Comparison of ENCODE assay signal across 11 cellular contexts in genomic region chr2:231123362-231123898, GRCh38. TPM values are rescaled to one million over a fixed set of nuclear protein-coding genes. Genes with fewer than 3 reads are reported as not detected.
A peak's percentile ranks its signal among the peaks of the same experiment; 100 is the strongest.
DNase-seq lines count a peak whose midpoint lies in the region; ATAC-seq, FAIRE-seq and TF ChIP-seq lines count a peak whose summit lies in the region.
"Had no signal": no experiment of that assay in that cellular context is flagged by ENCODE, and none has a peak within 500 bp of the region (broad histone marks: within the 10 kb centered on the region; RNA-seq: fewer than 3 reads in every experiment).

No MANE protein-coding gene starts in this region.

- peaks cover 17% of the 10 kb centered on the region for H3K4me1 Mint-ChIP-seq in activated CD4-positive, alpha-beta T cell treated with anti-CD3 and anti-CD28 coated beads, Interleukin-2, amount 10 ng/mL, durations not matched to agents 24 days and 14 days

- H3K27ac ChIP-seq in MM.1S (ENCODE audit: low read length): no peak overlapping the region

- no peaks in the 10 kb centered on the region for H3K36me3 ChIP-seq in MM.1S (replicated peaks; ENCODE audit: insufficient read depth, low read length)

- H3K9me3 Mint-ChIP-seq in activated CD4-positive, alpha-beta T cell treated with anti-CD3 and anti-CD28 coated beads, Interleukin-2, amount 10 ng/mL, durations not matched to agents 24 days and 14 days: no peaks in the 10 kb centered on the region

- FAIRE-seq in GM18507 (lab: Jason Lieb, UNC): peak; percentile 60

- ATAC-seq in HG02885 (IDR thresholded peaks at IDR 0.05; ENCODE audit: poor library complexity, unreplicated experiment): no peak

- H3K9me3 ChIP-seq in MM.1S (replicated peaks; ENCODE audit: insufficient read depth, low read length): no peaks in the 10 kb centered on the region

- intact Hi-C loops in activated CD4-positive, alpha-beta T cell treated with anti-CD3 and anti-CD28 coated beads, Interleukin-2, amount 10 ng/mL, durations not matched to agents 24 days and 14 days (cut with micrococcal nuclease): no loop called here

- H3K4me2 ChIP-seq in MM.1S (ENCODE audit: low read depth, low read length): no peak overlapping the region

- H3K79me2 ChIP-seq in MM.1S (ENCODE audit: low read length): peaks cover 32% of the 10 kb centered on the region

- peaks cover 5% of the 10 kb centered on the region for H3K36me3 Mint-ChIP-seq in activated CD4-positive, alpha-beta T cell treated with anti-CD3 and anti-CD28 coated beads, Interleukin-2, amount 10 ng/mL, durations not matched to agents 24 days and 14 days (ENCODE audit: low read depth)

- peak overlapping the region; percentile 7 for H3K4me3 ChIP-seq in WI38 (ENCODE audit: low read depth, low read length)
- no peak overlapping the region for H3K4me3 ChIP-seq in MM.1S (ENCODE audit: low read length)
- H3K4me3 ChIP-seq: skin epidermis had no signal

- H3K27ac Mint-ChIP-seq in activated CD4-positive, alpha-beta T cell treated with anti-CD3 and anti-CD28 coated beads, Interleukin-2, amount 10 ng/mL, durations not matched to agents 24 days and 14 days: no peak overlapping the region

- H3K27me3 ChIP-seq in MM.1S (replicated peaks; ENCODE audit: insufficient read depth, low read length): no peaks in the 10 kb centered on the region

- H4K20me1 ChIP-seq in MM.1S (ENCODE audit: insufficient read depth, low read length): no peaks in the 10 kb centered on the region; the same call in 1 of the 2 replicates

- no peak overlapping the region for H2AFZ ChIP-seq in MM.1S (ENCODE audit: low read length)

- TF ChIP-seq CTCF in WI38 (IDR thresholded peaks at IDR 0.05; ENCODE audit: low read depth, low read length) (no peak), MM.1S (IDR thresholded peaks at IDR 0.05; ENCODE audit: low read length) (no peak)

- H3K27me3 Mint-ChIP-seq in activated CD4-positive, alpha-beta T cell treated with anti-CD3 and anti-CD28 coated beads, Interleukin-2, amount 10 ng/mL, durations not matched to agents 24 days and 14 days: no peaks in the 10 kb centered on the region

- H3F3A ChIP-seq in MM.1S (ENCODE audit: insufficient read depth, low read length): no peaks in the 10 kb centered on the region

- H3K9ac ChIP-seq in MM.1S (ENCODE audit: low read length): no peak overlapping the region

- no peaks in the 10 kb centered on the region for H3K4me1 ChIP-seq in MM.1S (ENCODE audit: low read length)

- DNase-seq in GM18507 (ENCODE audit: extremely low spot score, insufficient read length, low read depth): no peak
- DNase-seq in glomerular visceral epithelial cell (ENCODE audit: extremely low spot score): peak; percentile 31
- peak; percentile 4 for DNase-seq in pulmonary artery endothelial cell (ENCODE audit: low read depth, low spot score)
- no peak for DNase-seq in Ammon's horn (ENCODE audit: low spot score)
- DNase-seq in MM.1S: no peak
- no peak for DNase-seq in activated CD4-positive, alpha-beta T cell treated with anti-CD3 and anti-CD28 coated beads, Interleukin-2, amount 10 ng/mL, durations not matched to agents 24 days and 14 days
- DNase-seq: activated gamma-delta T cell treated with Interleukin-2 at 50 U/mL for 16 hours, NCI-H1694 treated with DMSO at 0.1 percent for 48 hours had no signal

- H3K4me3 Mint-ChIP-seq in activated CD4-positive, alpha-beta T cell treated with anti-CD3 and anti-CD28 coated beads, Interleukin-2, amount 10 ng/mL, durations not matched to agents 24 days and 14 days: no peak overlapping the region

- no peaks in the 10 kb centered on the region for H3K9me2 ChIP-seq in MM.1S (replicated peaks; ENCODE audit: insufficient read depth, low read length)

RNA-seq across cellular contexts. Expression of gene HTR2B, which starts 1.4 kb away (rescaled TPM):
- 4.2 and 6.1 TPM in 2 replicates for total RNA-seq in pulmonary artery endothelial cell
- 0.09 TPM in 1 of 2 replicates, not detected in the other for total RNA-seq in activated CD4-positive, alpha-beta T cell treated with anti-CD3 and anti-CD28 coated beads, Interleukin-2, amount 10 ng/mL, durations not matched to agents 24 days and 14 days

Comparison
In these comparisons a context has a peak if more than half of its experiments do, and no peak if none do; other contexts are left out.
1. DNase-seq: peak in glomerular visceral epithelial cell (single experiment) and pulmonary artery endothelial cell (single experiment); none in GM18507 (single experiment), Ammon's horn (single experiment), MM.1S (single experiment) and activated CD4-positive, alpha-beta T cell treated with anti-CD3 and anti-CD28 coated beads, Interleukin-2, amount 10 ng/mL, durations not matched to agents 24 days and 14 days (single experiment).